14 cellular contexts compared by ENCODE assay signal in genomic region chr10:31090894-31091607, GRCh38. TPM values are rescaled to one million over a fixed set of nuclear protein-coding genes. Genes with fewer than 3 reads are reported as not detected.
DNase-seq lines count a peak whose midpoint lies in the region; ATAC-seq, FAIRE-seq and TF ChIP-seq lines count a peak whose summit lies in the region.
"Had no signal": no experiment of that assay in that cellular context is flagged by ENCODE, and none has a peak within 500 bp of the region (broad histone marks: within the 10 kb centered on the region; RNA-seq: fewer than 3 reads in every experiment).

No MANE protein-coding gene starts in this region.

- peak; percentile 81 for ATAC-seq in GM18519 (IDR thresholded peaks at IDR 0.05; ENCODE audit: low FRiP score, unreplicated experiment)
- no peak for ATAC-seq in upper lobe of left lung (ENCODE audit: low FRiP score in 2 of 2)
- no peak for ATAC-seq in HG02588 (IDR thresholded peaks at IDR 0.05; ENCODE audit: unreplicated experiment)
- ATAC-seq: foreskin keratinocyte had no signal

- TF ChIP-seq POLR2A in upper lobe of left lung (IDR thresholded peaks at IDR 0.05) = no peak

- peak; percentile 38 for FAIRE-seq in HTR-8/SVneo (lab: Jason Lieb, UNC)

- H3K36me3 ChIP-seq in BLaER1 (no peaks in the 10 kb centered on the region), colonic mucosa (no peaks in the 10 kb centered on the region), upper lobe of left lung (no peaks in the 10 kb centered on the region)
- H3K36me3 ChIP-seq: prostate gland, vagina had no signal

- POLR2A ChIA-PET in RWPE1 (lab: Yijun Ruan, JAX; ENCODE audit: low non-redundant PET) = no interaction called here

- WGBS in upper lobe of left lung, 2 donors = 85 to 90% methylated on average over 3 to 4 of the region's 4 CpGs

- H3K27ac ChIP-seq in BLaER1 = 0 out of 2 replicates have a peak overlapping the region, but pooled peaks have one; percentile 6
- no peak overlapping the region for H3K27ac ChIP-seq in colonic mucosa
- H3K27ac ChIP-seq in RWPE1 = no peak overlapping the region
- H3K27ac ChIP-seq in upper lobe of left lung = no peak overlapping the region
- H3K27ac ChIP-seq: foreskin keratinocyte, prostate gland, vagina had no signal

- no peaks in the 10 kb centered on the region for H3K27me3 ChIP-seq in BLaER1
- no peaks in the 10 kb centered on the region for H3K27me3 ChIP-seq in colonic mucosa
- no peaks in the 10 kb centered on the region for H3K27me3 ChIP-seq in upper lobe of left lung
- H3K27me3 ChIP-seq: vagina had no signal

- H3K4me3 ChIP-seq in BLaER1 (no peak overlapping the region), colonic mucosa (no peak overlapping the region), upper lobe of left lung (no peak overlapping the region)
- H3K4me3 ChIP-seq: lung, prostate gland, vagina had no signal

- TF ChIP-seq EP300 in upper lobe of left lung (IDR thresholded peaks at IDR 0.05) = no peak

- intact Hi-C loops in colonic mucosa (cut with DNase I) = no loop called here

- H3K4me2 ChIP-seq in BLaER1 = peak overlapping the region; percentile 68

- H3K4me1 ChIP-seq in BLaER1 = peaks cover 28% of the 10 kb centered on the region
- H3K4me1 ChIP-seq in colonic mucosa = no peaks in the 10 kb centered on the region
- no peaks in the 10 kb centered on the region for H3K4me1 ChIP-seq in upper lobe of left lung
- H3K4me1 ChIP-seq: foreskin keratinocyte, prostate gland, vagina had no signal

- TF ChIP-seq CTCF in colonic mucosa (IDR thresholded peaks at IDR 0.05) (no peak), RWPE1 (conservative IDR thresholded peaks at IDR 0.05; ENCODE audit: low read depth) (no peak), upper lobe of left lung (IDR thresholded peaks at IDR 0.05) (no peak)

- H3K9ac ChIP-seq in BLaER1 (no peak overlapping the region), colonic mucosa (ENCODE audit: low read depth in 2 of 2, low read length in 2 of 2) (no peak overlapping the region)

- H4K20me1 ChIP-seq in BLaER1 = no peaks in the 10 kb centered on the region

- DNase-seq in HTR-8/SVneo (ENCODE audit: insufficient read length, low spot score) (no peak), astrocyte of the hippocampus (ENCODE audit: low read depth, low spot score) (peak; percentile 83), colonic mucosa (no peak), RWPE1 (ENCODE audit: low spot score) (no peak), upper lobe of left lung (no peak)
- DNase-seq: NCI-H524 treated with DMSO at 0.1 percent for 48 hours, T-cell had no signal

- H3K9me3 ChIP-seq in BLaER1 = no peaks in the 10 kb centered on the region
- no peaks in the 10 kb centered on the region for H3K9me3 ChIP-seq in colonic mucosa
- H3K9me3 ChIP-seq in upper lobe of left lung = no peaks in the 10 kb centered on the region
- H3K9me3 ChIP-seq: prostate gland, vagina had no signal

- CTCF ChIA-PET in RWPE1 (lab: Yijun Ruan, JAX) = no interaction called here

RNA-seq across cellular contexts. Expression of gene ZNF438, which starts 59.4 kb away (rescaled TPM):
- total RNA-seq in colonic mucosa (1 to 10 TPM; 2.7 to 4.3 TPM), upper lobe of left lung (10 to 100 TPM; 10.5 to 25.1 (median 13.7) TPM)
